Comparison of ENCODE assay signal across 14 cellular contexts in genomic region chr18:76486029-76486428, GRCh38.
"Had no signal": no experiment of that assay in that cellular context is flagged by ENCODE, and none has a peak within 500 bp of the region (broad histone marks: within the 10 kb centered on the region; RNA-seq: fewer than 3 reads in every experiment).

No MANE protein-coding gene starts in this region.

- H3K4me3 ChIP-seq: coronary artery, right atrium auricular region had no signal

- H3K36me3 ChIP-seq: right atrium auricular region had no signal

- DNase-seq: activated CD4-positive, alpha-beta T cell treated with anti-CD3 and anti-CD28 coated beads for 4 hours; activated naive CD4-positive, alpha-beta T cell treated with Interleukin-2 at 50 U/mL for 16 hours; caudate nucleus; effector CD8-positive, alpha-beta T cell; hypothalamus; kidney glomerular epithelial cell; naive B cell; posterior cingulate gyrus; stimulated activated CD4-positive, alpha-beta T cell treated with anti-CD3 and anti-CD28 coated beads, Interleukin-1b, Interleukin-23, amount 100 ng/mL, for 48 hours; stimulated activated naive B cell treated with anti-CD40 and anti-IgM and Interleukin-4, amounts not matched to agents 10 μg/mL and 1 μg/mL and 100 μg/mL, for 72 hours; T-cell; trophoblast cell had no signal

- H3K9me3 ChIP-seq: right atrium auricular region had no signal

- ATAC-seq: stimulated activated naive B cell treated with anti-CD40 and anti-IgM and Interleukin-4, amounts not matched to agents 10 μg/mL and 1 μg/mL and 100 μg/mL, for 72 hours; T-cell had no signal

- H3K27me3 ChIP-seq: right atrium auricular region had no signal

- H3K27ac ChIP-seq: coronary artery, right atrium auricular region had no signal
